ENCODE assay signal across 2 cellular contexts in genomic region chr1:39168301-39169080, GRCh38.
TF ChIP-seq lines count a peak whose summit lies in the region.

No MANE protein-coding gene starts in this region.

TF ChIP-seq in K562, 482 proteins besides CTCF, POLR2A, EP300 and RAD21 (continues in another document):
- TF ChIP-seq ZNF583 (CRISPR knock-in tag; IDR thresholded peaks at IDR 0.05) = no peak
- no peak for TF ChIP-seq ZNF134 (CRISPR knock-in tag; conservative IDR thresholded peaks at IDR 0.05)
- no peak for TF ChIP-seq SMARCC2 (IDR thresholded peaks at IDR 0.05; ENCODE audit: low read depth)
- 0 out of 2 replicates have a peak, but pooled peaks have one; percentile 26 for TF ChIP-seq DMBX1 (CRISPR knock-in tag; IDR thresholded peaks at IDR 0.05; ENCODE audit: borderline replicate concordance)
- TF ChIP-seq ZNF23 (CRISPR knock-in tag; IDR thresholded peaks at IDR 0.05) = no peak
- peak; percentile 31; the same call in 1 of the 2 replicates for TF ChIP-seq IRF9 (tag; IDR thresholded peaks at IDR 0.05)
- TF ChIP-seq BCOR (IDR thresholded peaks at IDR 0.05) = peak; percentile 100
- TF ChIP-seq PTTG1 (tag; IDR thresholded peaks at IDR 0.05; ENCODE audit: low read depth) = peak; percentile 14; the same call in 1 of the 2 replicates
- 0 out of 2 replicates have a peak, but pooled peaks have one; percentile 27 for TF ChIP-seq MYBL2 (IDR thresholded peaks at IDR 0.05; ENCODE audit: low read depth)
- TF ChIP-seq MYBL2 (CRISPR knock-in tag; IDR thresholded peaks at IDR 0.05; ENCODE audit: borderline replicate concordance) = no peak
- 0 out of 2 replicates have a peak, but pooled peaks have one; percentile 4 for TF ChIP-seq NBN (IDR thresholded peaks at IDR 0.05; ENCODE audit: low read depth)
- peak; percentile 89 for TF ChIP-seq PHF20 (IDR thresholded peaks at IDR 0.05; ENCODE audit: partially characterized antibody)
- peak; percentile 51; the same call in 1 of the 2 replicates for TF ChIP-seq HINFP (tag; conservative IDR thresholded peaks at IDR 0.05; ENCODE audit: low read depth)
- 0 out of 2 replicates have a peak, but pooled peaks have one; percentile 34 for TF ChIP-seq CUX1 (CRISPR knock-in tag; IDR thresholded peaks at IDR 0.05)
- TF ChIP-seq ASH1L (IDR thresholded peaks at IDR 0.05; ENCODE audit: borderline replicate concordance, low read depth, partially characterized antibody) = peak; percentile 38
- peak; percentile 16 for TF ChIP-seq NUFIP1 (IDR thresholded peaks at IDR 0.05; ENCODE audit: partially characterized antibody)
- TF ChIP-seq ZBTB11 (CRISPR knock-in tag; IDR thresholded peaks at IDR 0.05) = 0 out of 6 replicates have a peak, but pooled peaks of 1 of the 3 experiments have one; percentile 13

TF ChIP-seq in HepG2, 621 proteins besides CTCF, POLR2A, EP300 and RAD21:
- TF ChIP-seq ZNF629 (CRISPR knock-in tag; conservative IDR thresholded peaks at IDR 0.05) (peak; percentile 86), NRL (CRISPR knock-in tag; IDR thresholded peaks at IDR 0.05; ENCODE audit: borderline replicate concordance) (no peak)
TF ChIP-seq in HepG2: peak in this region for 1.
